ENCODE assay signal across 8 cellular contexts in the genomic region with DNA sequence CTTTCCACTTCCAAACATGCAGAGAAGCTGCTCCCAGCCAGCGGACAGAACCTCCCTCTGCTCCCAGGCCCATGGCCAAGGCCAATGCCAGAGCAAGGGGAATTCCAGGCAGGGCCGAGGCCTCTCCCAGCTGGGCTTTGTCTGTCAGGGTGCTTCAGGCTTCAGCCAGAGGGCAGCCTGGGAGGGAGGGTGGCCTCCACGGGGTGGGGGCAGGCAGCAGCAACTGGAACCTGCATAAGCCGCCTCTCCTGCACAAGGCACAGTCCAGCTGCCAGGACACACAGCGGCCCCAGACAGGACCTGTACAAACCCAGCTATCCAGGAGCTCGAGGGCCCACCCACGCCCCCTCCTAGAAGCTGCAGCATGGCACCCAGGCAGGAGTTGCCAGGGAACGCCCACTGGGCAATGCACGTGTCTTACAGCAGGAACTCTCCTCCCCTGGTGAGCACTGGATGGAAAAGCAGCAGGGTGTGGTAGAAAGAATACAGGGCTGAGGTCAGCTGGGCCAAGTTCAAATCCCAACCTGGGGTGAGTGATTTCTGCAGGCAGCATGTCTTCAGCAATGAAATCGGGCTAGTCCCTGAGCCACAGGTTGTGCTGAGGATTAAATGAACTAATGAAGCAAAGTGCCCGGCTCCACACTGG. TPM values are rescaled to one million over a fixed set of nuclear protein-coding genes. Genes with fewer than 3 reads are reported as not detected.
DNase-seq lines count a peak whose midpoint lies in the region; ATAC-seq and TF ChIP-seq lines count a peak whose summit lies in the region.

No MANE protein-coding gene starts in this region.

- H3K27ac ChIP-seq in CD8-positive, alpha-beta memory T cell (ENCODE audit: low read depth, low read length): no peak overlapping the region
- H3K27ac ChIP-seq in WERI-Rb-1: peak overlapping the region; percentile 52
- no peak overlapping the region for H3K27ac ChIP-seq in trophoblast cell (ENCODE audit: low read depth, low read length)

- H2BK120ac ChIP-seq in trophoblast cell (ENCODE audit: insufficient read depth, low read length, poor library complexity): no peak overlapping the region

- peak; percentile 80 for ATAC-seq in Right ventricle myocardium inferior
- no peak for ATAC-seq in GM18520 (IDR thresholded peaks at IDR 0.05; ENCODE audit: unreplicated experiment)
- ATAC-seq in GM21737 (IDR thresholded peaks at IDR 0.05; ENCODE audit: unreplicated experiment): no peak

- H3K36me3 ChIP-seq in CD8-positive, alpha-beta memory T cell (ENCODE audit: insufficient read depth, low read length): no peaks in the 10 kb centered on the region
- H3K36me3 ChIP-seq in WERI-Rb-1: 0 out of 2 replicates have a peak, but pooled peaks cover 3% of the 10 kb centered on the region
- peaks cover 1 to 3% of the 10 kb centered on the region in 2 experiments for H3K36me3 ChIP-seq in trophoblast cell (ENCODE audit: control insufficient read depth in 1 of 2, insufficient read depth in 2 of 2, low read length in 2 of 2)

- intact Hi-C loops in Right ventricle myocardium inferior (cut with DNase I): loop anchor here (2.0 kb wide), 1 partner anchor 14 kb away; no protein-coding TSS in a partner anchor

- H3K14ac ChIP-seq in trophoblast cell (ENCODE audit: low read length): no peak overlapping the region

- POLR2A ChIA-PET in CD8-positive, alpha-beta memory T cell (lab: Charles Lee): interaction anchor here (1.1 to 1.8 kb wide), 4 partner anchors 8 to 82 kb away, joined by 3 to 5 read pairs (median 5); no protein-coding TSS in a partner anchor

- peak overlapping the region; percentile 66 to 95 (median 84) for H3K4me3 Mint-ChIP-seq in CD8-positive, alpha-beta memory T cell

- H3K27me3 ChIP-seq in CD8-positive, alpha-beta memory T cell (ENCODE audit: insufficient read depth, low read length, poor library complexity, severe bottlenecking): no peaks in the 10 kb centered on the region
- H3K27me3 ChIP-seq in WERI-Rb-1 (ENCODE audit: insufficient read depth, low read depth, severe bottlenecking) (no peaks in the 10 kb centered on the region), trophoblast cell (ENCODE audit: insufficient read depth, low read length) (no peaks in the 10 kb centered on the region)

- H4K12ac ChIP-seq in trophoblast cell (ENCODE audit: low read depth, low read length): no peak overlapping the region

- no CpG with 5 or more reads among the region's 11 CpGs for WGBS in trophoblast cell (ENCODE audit: extremely low coverage, insufficient coverage, insufficient read length)

- H3K27me3 Mint-ChIP-seq in CD8-positive, alpha-beta memory T cell: no peaks in the 10 kb centered on the region

- no peak overlapping the region for H3K18ac ChIP-seq in trophoblast cell (ENCODE audit: low read length)

- peaks cover 3% of the 10 kb centered on the region for H3K79me2 ChIP-seq in trophoblast cell (ENCODE audit: control insufficient read depth, insufficient read depth, low read length, poor library complexity)

- no peak overlapping the region for H4K8ac ChIP-seq in trophoblast cell (ENCODE audit: low read depth, low read length)

- H3K4me1 ChIP-seq in CD8-positive, alpha-beta memory T cell (ENCODE audit: insufficient read depth, low read length): peaks cover 100% of the 10 kb centered on the region
- H3K4me1 ChIP-seq in trophoblast cell (ENCODE audit: control insufficient read depth in 1 of 2, insufficient read depth in 2 of 2, low read length in 2 of 2): peaks cover 15 to 16% of the 10 kb centered on the region in 2 experiments

- H3K23ac ChIP-seq in trophoblast cell (ENCODE audit: low read length): no peak overlapping the region

- H3K79me1 ChIP-seq in trophoblast cell (ENCODE audit: low read length): no peaks in the 10 kb centered on the region

- no peak overlapping the region for H3K4me2 ChIP-seq in trophoblast cell (ENCODE audit: low read length)

- H3K9ac ChIP-seq in trophoblast cell (ENCODE audit: low read length): no peak overlapping the region

- H3K27ac Mint-ChIP-seq in CD8-positive, alpha-beta memory T cell: peak overlapping the region; percentile 89 to 99 (median 94)

- no peaks in the 10 kb centered on the region for H3K9me3 ChIP-seq in CD8-positive, alpha-beta memory T cell (ENCODE audit: low read length)
- H3K9me3 ChIP-seq in WERI-Rb-1 (ENCODE audit: severe bottlenecking) (no peaks in the 10 kb centered on the region), trophoblast cell (ENCODE audit: insufficient read depth, low read depth, low read length) (peaks cover 5% of the 10 kb centered on the region)

- H3K4me3 ChIP-seq in CD8-positive, alpha-beta memory T cell (ENCODE audit: low read length): no peak overlapping the region
- H3K4me3 ChIP-seq in WERI-Rb-1 (ENCODE audit: low read depth, low read length): no peak overlapping the region
- no peak overlapping the region for H3K4me3 ChIP-seq in trophoblast cell (ENCODE audit: low read depth, low read length)

- TF ChIP-seq CTCF in WERI-Rb-1 (IDR thresholded peaks at IDR 0.05; ENCODE audit: low read depth, low read length): no peak

- no peak overlapping the region for H4K91ac ChIP-seq in trophoblast cell (ENCODE audit: low read depth, low read length)

- no peaks in the 10 kb centered on the region for H3K9me3 Mint-ChIP-seq in CD8-positive, alpha-beta memory T cell

- no peak for DNase-seq in CD8-positive, alpha-beta memory T cell
- DNase-seq in WERI-Rb-1 (peak; percentile 59), Right ventricle myocardium inferior (ENCODE audit: missing footprints) (peak; percentile 90), trophoblast cell (peak; percentile 77 to 78), MV-4-11 (lab: John Stamatoyannopoulos, UW) (no peak), SK-N-DZ (ENCODE audit: low spot score) (no peak)

- no peak overlapping the region for H2AK5ac ChIP-seq in trophoblast cell (ENCODE audit: low read length)

- H3K4ac ChIP-seq in trophoblast cell (ENCODE audit: low read depth, low read length): no peak overlapping the region

- H3K4me1 Mint-ChIP-seq in CD8-positive, alpha-beta memory T cell: peaks cover 96 to 100% (median 99%) of the 10 kb centered on the region in 3 donors

- no peak overlapping the region for H2AFZ ChIP-seq in trophoblast cell (ENCODE audit: insufficient read depth, low read length, poor library complexity)

- H3K36me3 Mint-ChIP-seq in CD8-positive, alpha-beta memory T cell: peaks cover 0 to 28% (median 7%) of the 10 kb centered on the region in 3 donors

- no peak overlapping the region for H2BK5ac ChIP-seq in trophoblast cell (ENCODE audit: low read depth, low read length, poor library complexity)

- CTCF ChIA-PET in CD8-positive, alpha-beta memory T cell (lab: Charles Lee): interaction anchor here (17.4 kb wide), 1 partner anchor 17 kb away, joined by 397 read pairs; no protein-coding TSS in a partner anchor

- no peak overlapping the region for H2BK12ac ChIP-seq in trophoblast cell (ENCODE audit: low read length)

RNA-seq across cellular contexts. Expression of a gene that starts 7.6 kb away (rescaled TPM):
- 10 to 100 TPM; 28.8 to 29.2 TPM for total RNA-seq in CD8-positive, alpha-beta memory T cell
- polyA plus RNA-seq in CD8-positive, alpha-beta memory T cell: 41.6 TPM
- 41.2 TPM for total RNA-seq in Right ventricle myocardium inferior
- 5.8 and 6.2 TPM in 2 replicates for polyA plus RNA-seq in trophoblast cell (2013)
- 17.1 and 21.9 TPM in 2 replicates for polyA plus RNA-seq in SK-N-DZ (2014; cell fraction: cytosol; rRNA removed)
- polyA plus RNA-seq in SK-N-DZ (2014; cell fraction: nucleus; rRNA removed): 15.9 and 19.3 TPM in 2 replicates

RNA-seq across cellular contexts. Expression of a gene that starts 55.1 kb away (rescaled TPM):
- 10 to 100 TPM; 18.2 to 18.6 TPM for total RNA-seq in CD8-positive, alpha-beta memory T cell
- 21.1 TPM for polyA plus RNA-seq in CD8-positive, alpha-beta memory T cell
- total RNA-seq in Right ventricle myocardium inferior: 11.4 TPM
- polyA plus RNA-seq in trophoblast cell (2013): 7.9 and 8.4 TPM in 2 replicates
- polyA plus RNA-seq in SK-N-DZ (2014; cell fraction: cytosol; rRNA removed): 29.8 and 54.8 TPM in 2 replicates
- 32.6 and 35.2 TPM in 2 replicates for polyA plus RNA-seq in SK-N-DZ (2014; cell fraction: nucleus; rRNA removed)

Comparison
In these comparisons a context has a peak if more than half of its experiments do, and no peak if none do; other contexts are left out.
1. DNase-seq: peak in WERI-Rb-1 (single experiment), Right ventricle myocardium inferior (single experiment) and trophoblast cell (2 of 2); none in CD8-positive, alpha-beta memory T cell (0 of 5), MV-4-11 (single experiment) and SK-N-DZ (single experiment).